Comparison of ENCODE assay signal across 8 cellular contexts in genomic region chr7:44534501-44534900, GRCh38. TPM values are rescaled to one million over a fixed set of nuclear protein-coding genes. Genes with fewer than 3 reads are reported as not detected.
DNase-seq lines count a peak whose midpoint lies in the region; ATAC-seq, FAIRE-seq and TF ChIP-seq lines count a peak whose summit lies in the region.

No MANE protein-coding gene starts in this region.

- H3K36me3 Mint-ChIP-seq in CD4-positive, CD25-positive, alpha-beta regulatory T cell: no peaks in the 10 kb centered on the region
- H3K36me3 Mint-ChIP-seq in endodermal cell (ENCODE audit: low read depth): no peaks in the 10 kb centered on the region

- no peak overlapping the region for H3K27ac Mint-ChIP-seq in CD4-positive, CD25-positive, alpha-beta regulatory T cell
- H3K27ac Mint-ChIP-seq in endodermal cell: no peak overlapping the region

- no peak overlapping the region for H3K9ac ChIP-seq in endodermal cell (ENCODE audit: extremely low read depth, low read length, poor library complexity, severe bottlenecking)

- WGBS in endodermal cell (ENCODE audit: insufficient coverage in 1 of 2, insufficient read length in 1 of 2), 2 experiments: 61 to 63% methylated on average over 5 to 7 of the region's 7 CpGs
- WGBS in pancreas, 2 donors: 58 to 64% methylated on average over 7 of the region's 7 CpGs

- no peaks in the 10 kb centered on the region for H3K36me3 ChIP-seq in CD4-positive, CD25-positive, alpha-beta regulatory T cell (ENCODE audit: control insufficient read depth, insufficient read depth, low read length)
- H3K36me3 ChIP-seq in endodermal cell (ENCODE audit: control insufficient read depth, insufficient read depth, low read length) (no peaks in the 10 kb centered on the region), pancreas (no peaks in the 10 kb centered on the region)

- no peak overlapping the region for H3K4me3 ChIP-seq in CD4-positive, CD25-positive, alpha-beta regulatory T cell (ENCODE audit: low read depth, low read length)
- H3K4me3 ChIP-seq in endodermal cell (ENCODE audit: low read length): no peak overlapping the region
- no peak overlapping the region for H3K4me3 ChIP-seq in pancreas

- peak in 2 of 3 donors; percentile 33 to 48 for DNase-seq in CD4-positive, CD25-positive, alpha-beta regulatory T cell
- DNase-seq in NCI-H1930 (lab: John Stamatoyannopoulos, UW) (peak; percentile 13 to 27), endodermal cell (peak; percentile 93), pancreas (peak in 2 of 6 donors; percentile 60 to 62), omental fat pad (ENCODE audit: low spot score) (no peak)
- peak; percentile 26 to 37 for DNase-seq in activated CD4-positive, alpha-beta T cell treated with anti-CD3 and anti-CD28 coated beads for 24 hours (ENCODE audit: low read depth in 2 of 2)

- H3K4me1 Mint-ChIP-seq in CD4-positive, CD25-positive, alpha-beta regulatory T cell: peaks cover 0 to 4% (median 0%) of the 10 kb centered on the region in 4 donors
- no peaks in the 10 kb centered on the region for H3K4me1 Mint-ChIP-seq in endodermal cell

- H3K9me3 ChIP-seq in CD4-positive, CD25-positive, alpha-beta regulatory T cell (ENCODE audit: control insufficient read depth in 2 of 2, low read length in 2 of 2): no peaks in the 10 kb centered on the region
- H3K9me3 ChIP-seq in endodermal cell (ENCODE audit: control insufficient read depth, low read length) (no peaks in the 10 kb centered on the region), pancreas (no peaks in the 10 kb centered on the region)

- TF ChIP-seq CTCF in endodermal cell (conservative IDR thresholded peaks at IDR 0.05) (peak; percentile 90), pancreas (IDR thresholded peaks at IDR 0.05) (peak; percentile 24 to 45 (median 28)), omental fat pad (IDR thresholded peaks at IDR 0.05) (no peak)

- no peak overlapping the region for H3K4me3 Mint-ChIP-seq in CD4-positive, CD25-positive, alpha-beta regulatory T cell
- H3K4me3 Mint-ChIP-seq in endodermal cell: no peak overlapping the region

- H3K4me1 ChIP-seq in CD4-positive, CD25-positive, alpha-beta regulatory T cell (ENCODE audit: control insufficient read depth, insufficient read depth, low read length, poor library complexity, severe bottlenecking): no peaks in the 10 kb centered on the region
- H3K4me1 ChIP-seq in endodermal cell (ENCODE audit: control insufficient read depth, insufficient read depth, low read length): no peaks in the 10 kb centered on the region
- H3K4me1 ChIP-seq in pancreas: no peaks in the 10 kb centered on the region

- FAIRE-seq in pancreas (lab: Jason Lieb, UNC): no peak

- H3K27me3 Mint-ChIP-seq in CD4-positive, CD25-positive, alpha-beta regulatory T cell: peaks cover 4% of the 10 kb centered on the region
- peaks cover 2% of the 10 kb centered on the region for H3K27me3 Mint-ChIP-seq in endodermal cell (ENCODE audit: insufficient read depth)

- H3K27ac ChIP-seq in CD4-positive, CD25-positive, alpha-beta regulatory T cell (ENCODE audit: insufficient read depth, low read length, poor library complexity, severe bottlenecking): no peak overlapping the region
- no peak overlapping the region for H3K27ac ChIP-seq in endodermal cell (ENCODE audit: low read depth, low read length)
- H3K27ac ChIP-seq in pancreas: no peak overlapping the region

- intact Hi-C loops in pancreas (cut with DNase I): no loop called here

- H3K27me3 ChIP-seq in CD4-positive, CD25-positive, alpha-beta regulatory T cell (ENCODE audit: control insufficient read depth, insufficient read depth, low read length): no peaks in the 10 kb centered on the region
- H3K27me3 ChIP-seq in endodermal cell (ENCODE audit: control insufficient read depth, insufficient read depth, low read length, poor library complexity, severe bottlenecking): no peaks in the 10 kb centered on the region
- H3K27me3 ChIP-seq in pancreas: no peaks in the 10 kb centered on the region

- peak in 1 of 2 donors; percentile 49 for ATAC-seq in CD4-positive, CD25-positive, alpha-beta regulatory T cell (ENCODE audit: low read depth in 2 of 2)
- ATAC-seq in GM21390 (IDR thresholded peaks at IDR 0.05; ENCODE audit: unreplicated experiment) (peak; percentile 60), pancreas (peak in 3 of 4 donors; percentile 54 to 78 (median 66)), omental fat pad (ENCODE audit: low FRiP score) (no peak), HG03378 (IDR thresholded peaks at IDR 0.05; ENCODE audit: unreplicated experiment) (no peak)

- H3K9me3 Mint-ChIP-seq in CD4-positive, CD25-positive, alpha-beta regulatory T cell: peaks cover 0 to 2% (median 0%) of the 10 kb centered on the region in 7 donors
- no peaks in the 10 kb centered on the region for H3K9me3 Mint-ChIP-seq in endodermal cell

RNA-seq across cellular contexts. Expression of gene NPC1L1, which starts 6.6 kb away (rescaled TPM):
- total RNA-seq in CD4-positive, CD25-positive, alpha-beta regulatory T cell: 0.10 TPM
- under 1 TPM in 1 of 4 donors, not detected in 3; 0.18 TPM for polyA plus RNA-seq in CD4-positive, CD25-positive, alpha-beta regulatory T cell
- total RNA-seq in endodermal cell: 1 to 10 TPM; 2.7 to 3.1 TPM
- 0.85 TPM for polyA plus RNA-seq in endodermal cell (2013, experiment 1 of 2)
- polyA plus RNA-seq in endodermal cell (2013, experiment 2 of 2): 0.70 TPM
- total RNA-seq in pancreas: under 1 TPM; 0.20 to 0.98 (median 0.60) TPM
- polyA plus RNA-seq in pancreas: 1 to 10 TPM in 1 of 2 donors, under 1 TPM in 1; 0.61 to 3.4 TPM
- total RNA-seq in omental fat pad: under 1 TPM; 0.24 to 0.65 (median 0.28) TPM

RNA-seq across cellular contexts. Expression of gene DDX56, which starts 39.2 kb away (rescaled TPM):
- total RNA-seq in CD4-positive, CD25-positive, alpha-beta regulatory T cell: 108 TPM
- 10 to 100 TPM; 42.3 to 55.1 (median 46.4) TPM for polyA plus RNA-seq in CD4-positive, CD25-positive, alpha-beta regulatory T cell
- total RNA-seq in endodermal cell: 10 to 100 TPM; 73.6 to 79.2 TPM
- polyA plus RNA-seq in endodermal cell (2013, experiment 1 of 2): 66.7 TPM
- 57.5 TPM for polyA plus RNA-seq in endodermal cell (2013, experiment 2 of 2)
- total RNA-seq in pancreas: 10 to 100 TPM; 23.0 to 36.6 (median 27.3) TPM
- 100 to 1,000 TPM; 107 to 114 TPM for polyA plus RNA-seq in pancreas
- total RNA-seq in omental fat pad: 100 to 1,000 TPM in 1 of 4 donors, 10 to 100 TPM in 3; 43.0 to 104 (median 50.3) TPM

RNA-seq across cellular contexts. Expression of gene NUDCD3, which starts 44.0 kb away (rescaled TPM):
- 85.6 TPM for total RNA-seq in CD4-positive, CD25-positive, alpha-beta regulatory T cell
- 10 to 100 TPM; 55.6 to 71.1 (median 66.2) TPM for polyA plus RNA-seq in CD4-positive, CD25-positive, alpha-beta regulatory T cell
- total RNA-seq in endodermal cell (100 to 1,000 TPM in 1 of 2 donors, 10 to 100 TPM in 1; 80.8 to 116 TPM), pancreas (10 to 100 TPM; 32.9 to 62.1 (median 37.2) TPM), omental fat pad (10 to 100 TPM; 49.3 to 57.2 (median 56.3) TPM)
- polyA plus RNA-seq in endodermal cell (2013, experiment 1 of 2): 50.3 TPM
- polyA plus RNA-seq in endodermal cell (2013, experiment 2 of 2): 51.5 TPM
- polyA plus RNA-seq in pancreas: 10 to 100 TPM; 22.4 to 24.1 TPM

RNA-seq across cellular contexts. Expression of gene TMED4, which starts 47.5 kb away (rescaled TPM):
- total RNA-seq in CD4-positive, CD25-positive, alpha-beta regulatory T cell: 97.5 TPM
- polyA plus RNA-seq in CD4-positive, CD25-positive, alpha-beta regulatory T cell: 10 to 100 TPM; 67.6 to 85.4 (median 74.9) TPM
- total RNA-seq in endodermal cell (100 to 1,000 TPM in 1 of 2 donors, 10 to 100 TPM in 1; 75.4 to 109 TPM), pancreas (10 to 100 TPM; 38.2 to 53.0 (median 47.0) TPM), omental fat pad (100 to 1,000 TPM; 105 to 140 (median 124) TPM)
- polyA plus RNA-seq in endodermal cell (2013, experiment 1 of 2): 105 TPM
- 95.6 TPM for polyA plus RNA-seq in endodermal cell (2013, experiment 2 of 2)
- polyA plus RNA-seq in pancreas: 10 to 100 TPM; 32.3 to 55.9 TPM

Comparison
In these comparisons a context has a peak if more than half of its experiments do, and no peak if none do; other contexts are left out.
1. ATAC-seq: peak in GM21390 (single experiment) and pancreas (3 of 4); none in omental fat pad (single experiment) and HG03378 (single experiment).
2. CTCF ChIP-seq: peak in endodermal cell (single experiment) and pancreas (4 of 4); none in omental fat pad (0 of 3).